ENCODE assay signal across 8 cellular contexts in the genomic region with DNA sequence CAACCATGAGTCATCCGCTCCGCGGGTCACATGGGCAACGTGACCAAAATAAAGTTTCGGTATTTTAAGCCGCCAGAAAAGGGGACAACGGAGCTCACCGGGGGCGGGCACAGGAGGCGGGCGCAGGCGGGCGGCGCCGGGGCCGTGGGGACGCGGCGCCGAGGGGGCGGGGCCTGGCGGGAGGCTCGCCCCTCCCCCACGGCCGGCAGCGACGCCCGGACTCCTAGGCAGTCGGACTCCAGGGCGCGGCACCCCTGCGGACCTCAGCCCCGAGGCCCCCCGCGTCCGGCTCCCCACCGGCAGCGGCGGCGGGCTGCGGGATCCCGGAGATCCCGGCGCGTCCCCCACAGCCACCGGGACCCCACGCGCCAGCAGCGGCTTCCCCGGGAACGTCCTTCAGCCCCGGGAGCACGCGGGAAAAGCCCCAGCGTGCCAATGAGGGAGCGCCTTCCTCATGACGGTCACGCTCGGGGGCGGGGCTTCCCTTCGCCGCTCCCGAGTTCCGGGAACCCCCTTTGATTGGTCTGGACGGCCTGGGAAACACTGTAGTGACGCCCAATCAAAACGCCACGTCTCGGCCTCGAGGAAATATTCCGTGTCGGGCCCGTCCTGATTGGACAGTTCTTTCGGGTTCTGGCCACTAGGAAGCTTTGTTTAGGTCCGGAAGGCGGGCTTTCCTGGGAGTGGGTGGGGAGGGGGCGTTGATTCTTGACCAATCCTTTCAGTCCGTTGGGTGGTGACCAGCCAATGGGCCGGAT. TPM values are rescaled to one million over a fixed set of nuclear protein-coding genes. Genes with fewer than 3 reads are reported as not detected.
A peak's percentile ranks its signal among the peaks of the same experiment; 100 is the strongest.
DNase-seq lines count a peak whose midpoint lies in the region; ATAC-seq and TF ChIP-seq lines count a peak whose summit lies in the region.

No MANE protein-coding gene starts in this region.

- H3K27ac Mint-ChIP-seq in CD14-positive monocyte: peak overlapping the region; percentile 93 to 98 (median 97)
- H3K27ac Mint-ChIP-seq in dendritic cell treated with granulocyte-macrophage colony-stimulating factor and Interleukin-4, amounts not matched to agents 40 ng/mL and 50 ng/mL, for 4 days: peak overlapping the region; percentile 98

- H3K36me3 Mint-ChIP-seq in CD14-positive monocyte: peaks cover 2 to 10% of the 10 kb centered on the region in 2 donors
- H3K36me3 Mint-ChIP-seq in dendritic cell treated with granulocyte-macrophage colony-stimulating factor and Interleukin-4, amounts not matched to agents 40 ng/mL and 50 ng/mL, for 4 days (ENCODE audit: low read depth): peaks cover 30% of the 10 kb centered on the region

- peak; percentile 100 for DNase-seq in CD14-positive monocyte (ENCODE audit: low spot score)
- DNase-seq in NCI-H748 treated with DMSO at 0.1 percent for 48 hours (lab: John Stamatoyannopoulos, UW): peak; percentile 97
- peak; percentile 99 to 100 for DNase-seq in activated CD4-positive, alpha-beta T cell treated with anti-CD3 and anti-CD28 coated beads, Interleukin-2, amount 50 U/mL, for 4 hours
- peak; percentile 100 for DNase-seq in left lobe of liver (ENCODE audit: low spot score)
- peak; percentile 97 to 99 for DNase-seq in stimulated activated CD4-positive, alpha-beta T cell treated with anti-CD3 and anti-CD28 coated beads, Interleukin-2, amount 100 ng/mL, for 24 hours

- peak overlapping the region; percentile 85 to 93 for H3K4me3 Mint-ChIP-seq in CD14-positive monocyte
- H3K4me3 Mint-ChIP-seq in dendritic cell treated with granulocyte-macrophage colony-stimulating factor and Interleukin-4, amounts not matched to agents 40 ng/mL and 50 ng/mL, for 4 days: peak overlapping the region; percentile 92

- H3K27me3 Mint-ChIP-seq in CD14-positive monocyte (ENCODE audit: low read depth in 3 of 3): peaks cover 0 to 3% (median 0%) of the 10 kb centered on the region in 3 donors
- H3K27me3 Mint-ChIP-seq in dendritic cell treated with granulocyte-macrophage colony-stimulating factor and Interleukin-4, amounts not matched to agents 40 ng/mL and 50 ng/mL, for 4 days: no peaks in the 10 kb centered on the region

- H3K4me1 Mint-ChIP-seq in CD14-positive monocyte: peaks cover 49% of the 10 kb centered on the region
- peaks cover 43% of the 10 kb centered on the region for H3K4me1 Mint-ChIP-seq in dendritic cell treated with granulocyte-macrophage colony-stimulating factor and Interleukin-4, amounts not matched to agents 40 ng/mL and 50 ng/mL, for 4 days (ENCODE audit: low read depth)

- peaks cover 0 to 3% (median 0%) of the 10 kb centered on the region in 7 donors for H3K9me3 Mint-ChIP-seq in CD14-positive monocyte
- peaks cover 18% of the 10 kb centered on the region for H3K9me3 Mint-ChIP-seq in dendritic cell treated with granulocyte-macrophage colony-stimulating factor and Interleukin-4, amounts not matched to agents 40 ng/mL and 50 ng/mL, for 4 days

- no peak for TF ChIP-seq CTCF in CD14-positive monocyte (IDR thresholded peaks at IDR 0.05)

- intact Hi-C loops in CD14-positive monocyte (cut with micrococcal nuclease): loop anchor here (5.0 to 10.0 kb wide), 5 partner anchors 37 to 180 kb away; a partner anchor contains a TSS
- intact Hi-C loops in dendritic cell treated with granulocyte-macrophage colony-stimulating factor and Interleukin-4, amounts not matched to agents 40 ng/mL and 50 ng/mL, for 4 days (cut with micrococcal nuclease): loop anchor here (5.0 kb wide), 2 partner anchors 42 to 57 kb away; no protein-coding TSS in a partner anchor

- ATAC-seq in GM19397 (IDR thresholded peaks at IDR 0.05; ENCODE audit: unreplicated experiment) (peak; percentile 65), HG03565 (IDR thresholded peaks at IDR 0.05; ENCODE audit: unreplicated experiment) (peak; percentile 57), left lobe of liver (peak; percentile 85)

RNA-seq across cellular contexts. Expression of a gene that starts 0.5 kb away (rescaled TPM):
- 10 to 100 TPM; 78.3 to 89.6 TPM for polyA plus RNA-seq in CD14-positive monocyte
- 33.6 TPM for total RNA-seq in left lobe of liver

Comparison
In these comparisons a context has a peak if more than half of its experiments do, and no peak if none do; other contexts are left out.
1. Peak in every context shown above with its lines: DNase-seq and ATAC-seq.